2 cellular contexts compared by ENCODE assay signal in genomic region chr5:149205625-149206523, GRCh38.
TF ChIP-seq lines count a peak whose summit lies in the region.

No MANE protein-coding gene starts in this region.

TF ChIP-seq in liver, 16 proteins besides CTCF, POLR2A, EP300 and RAD21 (continued from another document):
- TF ChIP-seq, protein P1, sequence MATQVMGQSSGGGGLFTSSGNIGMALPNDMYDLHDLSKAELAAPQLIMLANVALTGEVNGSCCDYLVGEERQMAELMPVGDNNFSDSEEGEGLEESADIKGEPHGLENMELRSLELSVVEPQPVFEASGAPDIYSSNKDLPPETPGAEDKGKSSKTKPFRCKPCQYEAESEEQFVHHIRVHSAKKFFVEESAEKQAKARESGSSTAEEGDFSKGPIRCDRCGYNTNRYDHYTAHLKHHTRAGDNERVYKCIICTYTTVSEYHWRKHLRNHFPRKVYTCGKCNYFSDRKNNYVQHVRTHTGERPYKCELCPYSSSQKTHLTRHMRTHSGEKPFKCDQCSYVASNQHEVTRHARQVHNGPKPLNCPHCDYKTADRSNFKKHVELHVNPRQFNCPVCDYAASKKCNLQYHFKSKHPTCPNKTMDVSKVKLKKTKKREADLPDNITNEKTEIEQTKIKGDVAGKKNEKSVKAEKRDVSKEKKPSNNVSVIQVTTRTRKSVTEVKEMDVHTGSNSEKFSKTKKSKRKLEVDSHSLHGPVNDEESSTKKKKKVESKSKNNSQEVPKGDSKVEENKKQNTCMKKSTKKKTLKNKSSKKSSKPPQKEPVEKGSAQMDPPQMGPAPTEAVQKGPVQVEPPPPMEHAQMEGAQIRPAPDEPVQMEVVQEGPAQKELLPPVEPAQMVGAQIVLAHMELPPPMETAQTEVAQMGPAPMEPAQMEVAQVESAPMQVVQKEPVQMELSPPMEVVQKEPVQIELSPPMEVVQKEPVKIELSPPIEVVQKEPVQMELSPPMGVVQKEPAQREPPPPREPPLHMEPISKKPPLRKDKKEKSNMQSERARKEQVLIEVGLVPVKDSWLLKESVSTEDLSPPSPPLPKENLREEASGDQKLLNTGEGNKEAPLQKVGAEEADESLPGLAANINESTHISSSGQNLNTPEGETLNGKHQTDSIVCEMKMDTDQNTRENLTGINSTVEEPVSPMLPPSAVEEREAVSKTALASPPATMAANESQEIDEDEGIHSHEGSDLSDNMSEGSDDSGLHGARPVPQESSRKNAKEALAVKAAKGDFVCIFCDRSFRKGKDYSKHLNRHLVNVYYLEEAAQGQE (IDR thresholded peaks at IDR 0.05): no peak
- TF ChIP-seq, protein P2, sequence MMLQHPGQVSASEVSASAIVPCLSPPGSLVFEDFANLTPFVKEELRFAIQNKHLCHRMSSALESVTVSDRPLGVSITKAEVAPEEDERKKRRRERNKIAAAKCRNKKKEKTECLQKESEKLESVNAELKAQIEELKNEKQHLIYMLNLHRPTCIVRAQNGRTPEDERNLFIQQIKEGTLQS (IDR thresholded peaks at IDR 0.05): no peak
- no peak for TF ChIP-seq TAF1 (conservative IDR thresholded peaks at IDR 0.05)
- TF ChIP-seq EGR1 (IDR thresholded peaks at IDR 0.05; ENCODE audit: low read depth in 2 of 2): no peak
- TF ChIP-seq HNF4G (IDR thresholded peaks at IDR 0.05): no peak
- no peak for TF ChIP-seq FOXA2 (IDR thresholded peaks at IDR 0.05)
- TF ChIP-seq, protein P3, sequence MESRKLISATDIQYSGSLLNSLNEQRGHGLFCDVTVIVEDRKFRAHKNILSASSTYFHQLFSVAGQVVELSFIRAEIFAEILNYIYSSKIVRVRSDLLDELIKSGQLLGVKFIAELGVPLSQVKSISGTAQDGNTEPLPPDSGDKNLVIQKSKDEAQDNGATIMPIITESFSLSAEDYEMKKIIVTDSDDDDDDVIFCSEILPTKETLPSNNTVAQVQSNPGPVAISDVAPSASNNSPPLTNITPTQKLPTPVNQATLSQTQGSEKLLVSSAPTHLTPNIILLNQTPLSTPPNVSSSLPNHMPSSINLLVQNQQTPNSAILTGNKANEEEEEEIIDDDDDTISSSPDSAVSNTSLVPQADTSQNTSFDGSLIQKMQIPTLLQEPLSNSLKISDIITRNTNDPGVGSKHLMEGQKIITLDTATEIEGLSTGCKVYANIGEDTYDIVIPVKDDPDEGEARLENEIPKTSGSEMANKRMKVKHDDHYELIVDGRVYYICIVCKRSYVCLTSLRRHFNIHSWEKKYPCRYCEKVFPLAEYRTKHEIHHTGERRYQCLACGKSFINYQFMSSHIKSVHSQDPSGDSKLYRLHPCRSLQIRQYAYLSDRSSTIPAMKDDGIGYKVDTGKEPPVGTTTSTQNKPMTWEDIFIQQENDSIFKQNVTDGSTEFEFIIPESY (IDR thresholded peaks at IDR 0.05): no peak
- peak; percentile 81 to 94 for TF ChIP-seq RXRA (IDR thresholded peaks at IDR 0.05)
- no peak for TF ChIP-seq YY1 (IDR thresholded peaks at IDR 0.05)
- TF ChIP-seq GABPA (IDR thresholded peaks at IDR 0.05 in 1 of 2, conservative IDR thresholded peaks at IDR 0.05 in 1 of 2): peak in 1 of 2 donors; percentile 13

TF ChIP-seq in HepG2, 621 proteins besides CTCF, POLR2A, EP300 and RAD21 (continued from another document):
- no peak for TF ChIP-seq ZNF746 (CRISPR knock-in tag; IDR thresholded peaks at IDR 0.05)
- TF ChIP-seq TSC22D2 (CRISPR knock-in tag; IDR thresholded peaks at IDR 0.05; ENCODE audit: borderline replicate concordance): no peak
